ENCODE assay signal across 22 cellular contexts in the genomic region with DNA sequence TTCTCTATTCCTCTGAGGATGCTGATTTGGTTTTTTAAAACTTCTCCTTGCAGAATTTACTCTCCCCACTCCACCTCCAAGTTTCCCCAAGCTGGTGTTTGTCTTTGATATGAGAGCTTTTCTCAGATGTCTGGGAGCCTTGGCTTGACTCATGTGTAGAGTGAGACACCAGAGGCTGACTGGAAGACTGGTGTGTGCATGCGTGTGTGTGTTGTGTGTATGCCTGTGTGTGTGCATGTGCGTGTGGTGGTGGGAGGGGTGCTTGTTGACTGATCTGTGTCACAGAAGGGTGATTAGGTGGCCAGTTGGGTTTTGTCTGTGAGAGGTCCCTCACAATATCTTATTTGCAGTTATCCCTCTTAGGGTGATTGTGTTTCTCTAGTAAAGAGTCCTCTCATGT.
"Had no signal": no experiment of that assay in that cellular context is flagged by ENCODE, and none has a peak within 500 bp of the region (broad histone marks: within the 10 kb centered on the region; RNA-seq: fewer than 3 reads in every experiment).

No MANE protein-coding gene starts in this region.

- H3K27ac ChIP-seq: breast epithelium, esophagus muscularis mucosa, left lung, parathyroid adenoma, psoas muscle, tibial nerve, VCaP had no signal

- H3K27me3 ChIP-seq: esophagus muscularis mucosa, left lung, tibial nerve had no signal

- H3K9ac ChIP-seq: parathyroid adenoma had no signal

- H3K36me3 ChIP-seq: breast epithelium, esophagus muscularis mucosa, left lung, tibial nerve had no signal

- H3K4me3 ChIP-seq: breast epithelium, esophagus muscularis mucosa, left lung, mucosa of descending colon, psoas muscle, tibial nerve had no signal

- ATAC-seq: activated CD4-positive, CD25-positive, alpha-beta regulatory T cell treated with anti-CD3 and anti-CD28 coated beads, Interleukin-2, amount 50 U/mL, for 24 hours; activated T-cell treated with anti-CD3 and anti-CD28 coated beads, Interleukin-2, amount 50 U/mL, for 4 hours; activated T-helper 17 cell treated with anti-CD3 and anti-CD28 coated beads, Interleukin-2, amount 50 U/mL, for 72 hours; left lung; mucosa of descending colon; psoas muscle had no signal

- H3K4me1 ChIP-seq: breast epithelium, esophagus muscularis mucosa, parathyroid adenoma, psoas muscle, tibial nerve had no signal

- DNase-seq: activated CD4-positive, alpha-beta T cell treated with anti-CD3 and anti-CD28 coated beads for 48 hours; activated CD4-positive, alpha-beta T cell treated with anti-CD3 and anti-CD28 coated beads, Interleukin-2, amount 50 U/mL, for 48 hours; activated CD8-positive, alpha-beta memory T cell treated with anti-CD3 and anti-CD28 coated beads, Interleukin-2, amount 50 U/mL, for 48 hours; activated gamma-delta T cell treated with Interleukin-2 at 50 U/mL for 16 hours; activated naive CD4-positive, alpha-beta T cell treated with anti-CD3 and anti-CD28 coated beads, Interleukin-2, amount 50 U/mL, for 16 hours; activated T-cell treated with anti-CD3 and anti-CD28 coated beads, Interleukin-2, amount 50 U/mL, for 4 hours; amygdala; foreskin melanocyte; occipital lobe; stimulated activated CD4-positive, alpha-beta T cell treated with anti-CD3 and anti-CD28 coated beads, Interleukin-2, amount 100 ng/mL, for 48 hours; stimulated activated naive CD4-positive, alpha-beta T cell treated with Interleukin-2 at 50 U/mL for 16 hours had no signal

- FAIRE-seq: islet of Langerhans had no signal
